Comparison of ENCODE assay signal across 9 cellular contexts in genomic region chr12:113247123-113248045, GRCh38. TPM values are rescaled to one million over a fixed set of nuclear protein-coding genes. Genes with fewer than 3 reads are reported as not detected.
DNase-seq lines count a peak whose midpoint lies in the region; ATAC-seq and TF ChIP-seq lines count a peak whose summit lies in the region.
"Had no signal": no experiment of that assay in that cellular context is flagged by ENCODE, and none has a peak within 500 bp of the region (broad histone marks: within the 10 kb centered on the region; RNA-seq: fewer than 3 reads in every experiment).

No MANE protein-coding gene starts in this region.

- no peak for TF ChIP-seq EP300 in transverse colon (IDR thresholded peaks at IDR 0.05; ENCODE audit: low read depth)

- H3K27ac ChIP-seq in ascending aorta (peak overlapping the region; percentile 86 to 94), right lobe of liver (peak overlapping the region in 2 of 3 donors; percentile 96), transverse colon (peak overlapping the region; percentile 92 to 95 (median 93))

- intact Hi-C loops in ascending aorta (cut with DNase I): loop anchor here (2.0 kb wide), 2 partner anchors 51 kb away; no protein-coding TSS in a partner anchor
- intact Hi-C loops in right lobe of liver (cut with DNase I): no loop called here
- intact Hi-C loops in transverse colon (cut with DNase I; ENCODE audit: low total_unique reads): no loop called here
- intact Hi-C loops in activated T-helper 1 cell treated with anti-CD3 and anti-CD28 coated beads, Interleukin-12 subunit alpha, Interleukin-12 subunit beta, Interleukin-2, Interleukin-4 antibody, amounts not matched to agents 30 ng/mL and 10 ng/mL and 1 ng/mL, durations not matched to agents 14 hours and 24 hours and 36 hours (cut with micrococcal nuclease): no loop called here

- H3K9me3 Mint-ChIP-seq in activated T-helper 1 cell treated with anti-CD3 and anti-CD28 coated beads, Interleukin-12 subunit alpha, Interleukin-12 subunit beta, Interleukin-2, Interleukin-4 antibody, amounts not matched to agents 30 ng/mL and 10 ng/mL and 1 ng/mL, durations not matched to agents 14 hours and 24 hours and 36 hours: peaks cover under 1% of the 10 kb centered on the region

- no peak overlapping the region for H3K4me3 Mint-ChIP-seq in activated T-helper 1 cell treated with anti-CD3 and anti-CD28 coated beads, Interleukin-12 subunit alpha, Interleukin-12 subunit beta, Interleukin-2, Interleukin-4 antibody, amounts not matched to agents 30 ng/mL and 10 ng/mL and 1 ng/mL, durations not matched to agents 14 hours and 24 hours and 36 hours

- no peak for TF ChIP-seq CTCF in ascending aorta (IDR thresholded peaks at IDR 0.05)
- no peak for TF ChIP-seq CTCF in right lobe of liver (IDR thresholded peaks at IDR 0.05)
- no peak for TF ChIP-seq CTCF in transverse colon (IDR thresholded peaks at IDR 0.05)

- H3K4me3 ChIP-seq in ascending aorta (no peak overlapping the region), right lobe of liver (no peak overlapping the region), transverse colon (no peak overlapping the region)

- TF ChIP-seq POLR2A in right lobe of liver (IDR thresholded peaks at IDR 0.05) (no peak), transverse colon (IDR thresholded peaks at IDR 0.05) (no peak)

- H3K4me1 Mint-ChIP-seq in activated T-helper 1 cell treated with anti-CD3 and anti-CD28 coated beads, Interleukin-12 subunit alpha, Interleukin-12 subunit beta, Interleukin-2, Interleukin-4 antibody, amounts not matched to agents 30 ng/mL and 10 ng/mL and 1 ng/mL, durations not matched to agents 14 hours and 24 hours and 36 hours (ENCODE audit: low read depth): peaks cover 18% of the 10 kb centered on the region

- WGBS in right lobe of liver (ENCODE audit: insufficient coverage, low coverage, low lambda C conversion rate, missing lambda C conversion rate): 93% methylated on average over 12 of the region's 21 CpGs
- 90 to 96% methylated on average over 3 to 21 of the region's 21 CpGs for WGBS in transverse colon (ENCODE audit: low coverage in 1 of 2), 2 donors

- H3K9me3 ChIP-seq in ascending aorta (no peaks in the 10 kb centered on the region), right lobe of liver (no peaks in the 10 kb centered on the region), transverse colon (no peaks in the 10 kb centered on the region)

- H3K27me3 Mint-ChIP-seq in activated T-helper 1 cell treated with anti-CD3 and anti-CD28 coated beads, Interleukin-12 subunit alpha, Interleukin-12 subunit beta, Interleukin-2, Interleukin-4 antibody, amounts not matched to agents 30 ng/mL and 10 ng/mL and 1 ng/mL, durations not matched to agents 14 hours and 24 hours and 36 hours (ENCODE audit: insufficient read depth): no peaks in the 10 kb centered on the region

- H3K36me3 ChIP-seq in ascending aorta (peaks cover 16 to 21% of the 10 kb centered on the region in 2 donors), right lobe of liver (peaks cover 0 to 12% (median 2%) of the 10 kb centered on the region in 4 donors), transverse colon (no peaks in the 10 kb centered on the region)

- DNase-seq in NOMO-1 treated with DMSO at 0.1 percent for 48 hours (lab: John Stamatoyannopoulos, UW; ENCODE audit: unreplicated experiment): peak; percentile 36
- no peak for DNase-seq in NOMO-1 treated with dmso at 0.1 percent for 144 hours (lab: John Stamatoyannopoulos, UW; ENCODE audit: unreplicated experiment)
- DNase-seq in ascending aorta (ENCODE audit: low spot score in 2 of 2): no peak
- DNase-seq in right lobe of liver: peak in 1 of 3 donors; percentile 44
- no peak for DNase-seq in transverse colon
- DNase-seq in activated T-helper 1 cell treated with anti-CD3 and anti-CD28 coated beads, Interleukin-12 subunit alpha, Interleukin-12 subunit beta, Interleukin-2, Interleukin-4 antibody, amounts not matched to agents 30 ng/mL and 10 ng/mL and 1 ng/mL, durations not matched to agents 14 hours and 24 hours and 36 hours (ENCODE audit: low spot score): no peak
- DNase-seq: T-helper 2 cell had no signal

- peaks cover 21% of the 10 kb centered on the region for H3K36me3 Mint-ChIP-seq in activated T-helper 1 cell treated with anti-CD3 and anti-CD28 coated beads, Interleukin-12 subunit alpha, Interleukin-12 subunit beta, Interleukin-2, Interleukin-4 antibody, amounts not matched to agents 30 ng/mL and 10 ng/mL and 1 ng/mL, durations not matched to agents 14 hours and 24 hours and 36 hours (ENCODE audit: low read depth)

- in situ Hi-C loops in transverse colon (cut with MboI; ENCODE audit: low pct_ligation_motif_present in 1 of 4, low pct_unique_long_range_greater_than_20kb in 1 of 4, low sequenced_read_pairs in 3 of 4): no loop called here

- H3K4me1 ChIP-seq in ascending aorta: peaks cover 29 to 52% of the 10 kb centered on the region in 2 donors
- H3K4me1 ChIP-seq in right lobe of liver: peaks cover 3 to 43% (median 21%) of the 10 kb centered on the region in 4 donors
- peaks cover 34 to 50% (median 49%) of the 10 kb centered on the region in 4 donors for H3K4me1 ChIP-seq in transverse colon

- ATAC-seq in right lobe of liver (peak in 1 of 4 donors; percentile 3), GM21390 (IDR thresholded peaks at IDR 0.05; ENCODE audit: unreplicated experiment) (no peak), GM18868 (IDR thresholded peaks at IDR 0.05; ENCODE audit: unreplicated experiment) (no peak)

- H3K27me3 ChIP-seq in ascending aorta: no peaks in the 10 kb centered on the region
- no peaks in the 10 kb centered on the region for H3K27me3 ChIP-seq in right lobe of liver
- H3K27me3 ChIP-seq in transverse colon: no peaks in the 10 kb centered on the region

- H3K27ac Mint-ChIP-seq in activated T-helper 1 cell treated with anti-CD3 and anti-CD28 coated beads, Interleukin-12 subunit alpha, Interleukin-12 subunit beta, Interleukin-2, Interleukin-4 antibody, amounts not matched to agents 30 ng/mL and 10 ng/mL and 1 ng/mL, durations not matched to agents 14 hours and 24 hours and 36 hours: no peak overlapping the region

RNA-seq across cellular contexts. Expression of gene TPCN1, which starts 26.1 kb away (rescaled TPM):
- total RNA-seq in ascending aorta (56.3 TPM), right lobe of liver (10 to 100 TPM; 18.0 to 34.6 (median 28.3) TPM), transverse colon (1,000 to 10,000 TPM in 1 of 4 donors, 100 to 1,000 TPM in 1, 10 to 100 TPM in 2; 85.1 to 1,315 (median 121) TPM)
- 31.4 and 35.4 TPM in 2 replicates for total RNA-seq in activated T-helper 1 cell treated with anti-CD3 and anti-CD28 coated beads, Interleukin-12 subunit alpha, Interleukin-12 subunit beta, Interleukin-2, Interleukin-4 antibody, amounts not matched to agents 30 ng/mL and 10 ng/mL and 1 ng/mL, durations not matched to agents 14 hours and 24 hours and 36 hours
